Comparison of ENCODE assay signal across 16 cellular contexts in the genomic region with DNA sequence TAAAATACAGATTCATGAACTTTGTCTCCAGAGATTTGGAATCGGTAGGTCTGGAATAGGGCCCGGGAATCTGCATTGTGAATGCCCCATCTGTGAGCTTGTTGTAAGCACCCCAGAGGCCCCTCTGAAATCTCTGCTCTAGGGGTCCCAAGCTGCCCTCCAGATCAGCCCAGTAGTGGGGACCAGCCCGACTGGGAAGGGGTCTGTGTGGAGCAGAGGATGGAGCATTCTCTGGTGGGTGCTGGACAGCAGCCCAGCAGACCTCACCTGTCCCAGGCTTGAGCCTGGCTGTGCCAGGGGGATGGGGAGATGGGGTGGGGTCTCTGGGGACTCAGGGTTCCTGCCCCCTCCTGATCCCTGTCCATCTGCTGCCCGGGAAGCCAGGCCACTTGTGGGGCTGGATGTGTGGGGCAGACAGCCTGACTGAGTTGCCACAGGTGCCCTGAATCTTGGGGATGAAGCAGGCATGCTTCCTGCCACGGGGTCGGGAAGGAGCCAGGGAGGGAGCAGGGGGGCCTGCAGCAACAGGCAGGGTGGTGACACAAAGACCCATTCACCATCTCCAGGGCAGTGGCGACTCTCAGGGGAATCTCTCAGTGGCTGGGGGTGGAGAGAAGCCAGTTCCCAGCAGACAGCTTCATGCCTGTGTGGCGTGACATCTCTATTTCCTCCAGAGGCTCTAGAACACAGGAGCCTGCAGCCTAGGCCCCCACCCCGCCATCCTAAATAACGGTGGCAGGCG.
"Had no signal": no experiment of that assay in that cellular context is flagged by ENCODE, and none has a peak within 500 bp of the region (broad histone marks: within the 10 kb centered on the region; RNA-seq: fewer than 3 reads in every experiment).

No MANE protein-coding gene starts in this region.

- H3K4me3 ChIP-seq: adrenal gland, colonic mucosa, hepatocyte, left lung, right lobe of liver, testis, upper lobe of left lung had no signal

- H3K9me3 Mint-ChIP-seq: activated naive CD4-positive, alpha-beta T cell treated with anti-CD3 and anti-CD28 coated beads, Interleukin-2, amount 50 U/mL, for 24 hours; activated T-helper 2 cell treated with anti-CD3 and anti-CD28 coated beads, Interferon-gamma antibody, Interleukin-2, Interleukin-4, amounts not matched to agents 10 μg/mL and 5 μg/mL and 100 μg/mL, durations not matched to agents 14 hours and 24 hours and 36 hours; natural killer cell; stimulated activated naive CD8-positive, alpha-beta T cell treated with anti-CD3 and anti-CD28 coated beads, Interleukin-15, amount 100 ng/mL, for 72 hours had no signal

- H3K4me3 Mint-ChIP-seq: activated naive CD4-positive, alpha-beta T cell treated with anti-CD3 and anti-CD28 coated beads, Interleukin-2, amount 50 U/mL, for 24 hours; natural killer cell; stimulated activated naive CD8-positive, alpha-beta T cell treated with anti-CD3 and anti-CD28 coated beads, Interleukin-15, amount 100 ng/mL, for 72 hours had no signal

- H3K27ac Mint-ChIP-seq: activated naive CD4-positive, alpha-beta T cell treated with anti-CD3 and anti-CD28 coated beads, Interleukin-2, amount 50 U/mL, for 24 hours; activated T-helper 2 cell treated with anti-CD3 and anti-CD28 coated beads, Interferon-gamma antibody, Interleukin-2, Interleukin-4, amounts not matched to agents 10 μg/mL and 5 μg/mL and 100 μg/mL, durations not matched to agents 14 hours and 24 hours and 36 hours; natural killer cell; stimulated activated naive CD8-positive, alpha-beta T cell treated with anti-CD3 and anti-CD28 coated beads, Interleukin-15, amount 100 ng/mL, for 72 hours had no signal

- DNase-seq: activated CD4-positive, alpha-beta T cell treated with anti-CD3 and anti-CD28 coated beads, Interleukin-2, amount 50 U/mL, for 48 hours; adrenal gland; caudate nucleus; colonic mucosa; kidney; left lung; mesenchymal stem cell; natural killer cell; stimulated activated naive CD8-positive, alpha-beta T cell treated with anti-CD3 and anti-CD28 coated beads, Interleukin-15, amount 100 ng/mL, for 72 hours; testis had no signal

- H3K36me3 Mint-ChIP-seq: activated naive CD4-positive, alpha-beta T cell treated with anti-CD3 and anti-CD28 coated beads, Interleukin-2, amount 50 U/mL, for 24 hours; natural killer cell had no signal

- ATAC-seq: esophagus mucosa; left lung; natural killer cell; right lobe of liver; stimulated activated naive CD8-positive, alpha-beta T cell treated with anti-CD3 and anti-CD28 coated beads, Interleukin-15, amount 100 ng/mL, for 72 hours had no signal

- H3K27me3 Mint-ChIP-seq: activated naive CD4-positive, alpha-beta T cell treated with anti-CD3 and anti-CD28 coated beads, Interleukin-2, amount 50 U/mL, for 24 hours had no signal
